Comparison of ENCODE assay signal across 8 cellular contexts in genomic region chr17:40101367-40102210, GRCh38. TPM values are rescaled to one million over a fixed set of nuclear protein-coding genes. Genes with fewer than 3 reads are reported as not detected.
A peak's percentile ranks its signal among the peaks of the same experiment; 100 is the strongest.
DNase-seq lines count a peak whose midpoint lies in the region; ATAC-seq and TF ChIP-seq lines count a peak whose summit lies in the region.

No MANE protein-coding gene starts in this region.

- TF ChIP-seq CTCF in heart right ventricle (IDR thresholded peaks at IDR 0.05) (no peak), breast epithelium (IDR thresholded peaks at IDR 0.05) (no peak)

- no peak for DNase-seq in heart right ventricle
- no peak for DNase-seq in cardiac septum (ENCODE audit: low spot score)
- no peak for DNase-seq in breast epithelium (ENCODE audit: low spot score in 2 of 2)
- no peak for DNase-seq in SW480 (ENCODE audit: low spot score)
- DNase-seq in SK-N-DZ (ENCODE audit: low spot score), result no peak
- DNase-seq in mesenteric fat pad (ENCODE audit: low spot score), result no peak

- H3K27ac ChIP-seq in heart right ventricle, result peak overlapping the region; percentile 81 to 99 (median 95)
- peak overlapping the region; percentile 95 to 99 for H3K27ac ChIP-seq in breast epithelium
- H3K27ac ChIP-seq in muscle layer of duodenum (ENCODE audit: low read length), result peak overlapping the region; percentile 98
- H3K27ac ChIP-seq in urinary bladder (ENCODE audit: low read depth), result peak overlapping the region; percentile 83

- no peaks in the 10 kb centered on the region for H3K27me3 ChIP-seq in heart right ventricle
- no peaks in the 10 kb centered on the region for H3K27me3 ChIP-seq in breast epithelium
- H3K27me3 ChIP-seq in muscle layer of duodenum (ENCODE audit: low read depth, low read length), result no peaks in the 10 kb centered on the region

- H3K4me3 ChIP-seq in heart right ventricle, result peak overlapping the region in 9 of 10 donors; percentile 70 to 100 (median 85)
- H3K4me3 ChIP-seq in breast epithelium, result peak overlapping the region; percentile 64 to 84 (median 80)
- H3K4me3 ChIP-seq in muscle layer of duodenum (ENCODE audit: low read depth in 1 of 2, low read length in 2 of 2), result peak overlapping the region; percentile 88 to 95
- no peak overlapping the region for H3K4me3 ChIP-seq in urinary bladder (ENCODE audit: low read depth, low read length)

- peaks cover 37 to 88% (median 75%) of the 10 kb centered on the region in 9 donors for H3K4me1 ChIP-seq in heart right ventricle
- H3K4me1 ChIP-seq in breast epithelium, result peaks cover 27 to 45% of the 10 kb centered on the region in 2 donors
- H3K4me1 ChIP-seq in muscle layer of duodenum (ENCODE audit: control insufficient read depth in 1 of 2, insufficient read depth in 2 of 2, low read length in 2 of 2), result peaks cover 66 to 69% of the 10 kb centered on the region in 2 donors
- peaks cover 2% of the 10 kb centered on the region for H3K4me1 ChIP-seq in urinary bladder (ENCODE audit: insufficient read depth)

- peaks cover 0 to 21% (median 16%) of the 10 kb centered on the region in 9 donors for H3K36me3 ChIP-seq in heart right ventricle
- no peaks in the 10 kb centered on the region for H3K36me3 ChIP-seq in breast epithelium
- H3K36me3 ChIP-seq in muscle layer of duodenum (ENCODE audit: control insufficient read depth in 1 of 2, insufficient read depth in 2 of 2, low read length in 2 of 2), result peaks cover 11 to 23% of the 10 kb centered on the region in 2 donors
- no peaks in the 10 kb centered on the region for H3K36me3 ChIP-seq in urinary bladder (ENCODE audit: insufficient read depth)

- ATAC-seq in heart right ventricle, result no peak

- 70 to 78% methylated on average over 16 of the region's 16 CpGs for WGBS in heart right ventricle, 2 donors
- 74% methylated on average over 16 of the region's 16 CpGs for WGBS in urinary bladder

- intact Hi-C loops in heart right ventricle (cut with DNase I), result no loop called here
- intact Hi-C loops in cardiac septum (cut with DNase I), result no loop called here
- intact Hi-C loops in breast epithelium (cut with DNase I; ENCODE audit: low total_unique reads), result no loop called here

- no peak for TF ChIP-seq POLR2A in breast epithelium (IDR thresholded peaks at IDR 0.05)

- H3K9me3 ChIP-seq in heart right ventricle, result no peaks in the 10 kb centered on the region
- H3K9me3 ChIP-seq in breast epithelium, result no peaks in the 10 kb centered on the region
- H3K9me3 ChIP-seq in muscle layer of duodenum (ENCODE audit: control insufficient read depth in 1 of 2, low read length in 2 of 2), result no peaks in the 10 kb centered on the region

RNA-seq across cellular contexts. Expression of gene NR1D1, which starts 1.2 kb away (rescaled TPM):
- 10 to 100 TPM in 7 of 10 donors, 1 to 10 TPM in 3; 5.5 to 41.3 (median 29.9) TPM for total RNA-seq in heart right ventricle
- polyA plus RNA-seq in heart right ventricle, result 10 to 100 TPM in 1 of 2 donors, 1 to 10 TPM in 1; 7.1 to 24.4 TPM
- total RNA-seq in cardiac septum, result 25.8 TPM
- total RNA-seq in breast epithelium, result 10 to 100 TPM in 1 of 3 donors, 1 to 10 TPM in 2; 8.8 to 10.5 (median 9.2) TPM
- total RNA-seq in urinary bladder, result 2.0 TPM
- polyA plus RNA-seq in urinary bladder, result 18.1 TPM
- polyA plus RNA-seq in SK-N-DZ (2014; cell fraction: cytosol; rRNA removed), result 2.2 and 2.4 TPM in 2 replicates
- 1.3 and 1.4 TPM in 2 replicates for polyA plus RNA-seq in SK-N-DZ (2014; cell fraction: nucleus; rRNA removed)
- total RNA-seq in mesenteric fat pad, result 15.5 TPM

RNA-seq across cellular contexts. Expression of gene MSL1, which starts 20.2 kb away (rescaled TPM):
- total RNA-seq in heart right ventricle (10 to 100 TPM; 26.3 to 57.4 (median 37.7) TPM), cardiac septum (53.7 TPM), breast epithelium (10 to 100 TPM; 49.3 to 79.3 (median 78.2) TPM), urinary bladder (81.3 TPM), mesenteric fat pad (77.0 TPM)
- polyA plus RNA-seq in heart right ventricle (10 to 100 TPM; 45.5 to 65.0 TPM), urinary bladder (70.9 TPM)
- 56.4 and 63.1 TPM in 2 replicates for polyA plus RNA-seq in SK-N-DZ (2014; cell fraction: cytosol; rRNA removed)
- 122 and 188 TPM in 2 replicates for polyA plus RNA-seq in SK-N-DZ (2014; cell fraction: nucleus; rRNA removed)

RNA-seq across cellular contexts. Expression of gene CASC3, which starts 38.7 kb away (rescaled TPM):
- total RNA-seq in heart right ventricle, result 10 to 100 TPM; 39.9 to 56.8 (median 43.7) TPM
- 10 to 100 TPM; 21.3 to 41.0 TPM for polyA plus RNA-seq in heart right ventricle
- 54.8 TPM for total RNA-seq in cardiac septum
- total RNA-seq in breast epithelium, result 10 to 100 TPM; 57.4 to 67.0 (median 65.1) TPM
- 45.4 TPM for total RNA-seq in urinary bladder
- 64.2 TPM for polyA plus RNA-seq in urinary bladder
- polyA plus RNA-seq in SK-N-DZ (2014; cell fraction: cytosol; rRNA removed), result 65.4 and 77.8 TPM in 2 replicates
- polyA plus RNA-seq in SK-N-DZ (2014; cell fraction: nucleus; rRNA removed), result 81.3 and 103 TPM in 2 replicates
- total RNA-seq in mesenteric fat pad, result 84.4 TPM

RNA-seq across cellular contexts. Expression of gene THRA, which starts 38.8 kb away (rescaled TPM):
- total RNA-seq in heart right ventricle (100 to 1,000 TPM in 1 of 10 donors, 10 to 100 TPM in 9; 59.8 to 102 (median 69.7) TPM), cardiac septum (66.8 TPM), breast epithelium (10 to 100 TPM; 41.6 to 61.0 (median 48.1) TPM), urinary bladder (35.5 TPM), mesenteric fat pad (74.7 TPM)
- polyA plus RNA-seq in heart right ventricle (10 to 100 TPM; 29.8 to 44.2 TPM), urinary bladder (76.3 TPM)
- polyA plus RNA-seq in SK-N-DZ (2014; cell fraction: cytosol; rRNA removed), result 20.7 and 29.0 TPM in 2 replicates
- 11.1 and 12.1 TPM in 2 replicates for polyA plus RNA-seq in SK-N-DZ (2014; cell fraction: nucleus; rRNA removed)

RNA-seq across cellular contexts. Expression of gene MED24, which starts 47.4 kb away (rescaled TPM):
- total RNA-seq in heart right ventricle, result 10 to 100 TPM; 46.7 to 63.2 (median 58.4) TPM
- 10 to 100 TPM; 47.2 to 75.6 TPM for polyA plus RNA-seq in heart right ventricle
- 56.4 TPM for total RNA-seq in cardiac septum
- total RNA-seq in breast epithelium, result 10 to 100 TPM; 50.7 to 74.7 (median 59.7) TPM
- total RNA-seq in urinary bladder, result 45.8 TPM
- polyA plus RNA-seq in urinary bladder, result 52.4 TPM
- 71.8 and 93.7 TPM in 2 replicates for polyA plus RNA-seq in SK-N-DZ (2014; cell fraction: cytosol; rRNA removed)
- polyA plus RNA-seq in SK-N-DZ (2014; cell fraction: nucleus; rRNA removed), result 133 and 217 TPM in 2 replicates
- total RNA-seq in mesenteric fat pad, result 72.2 TPM
